In genomic region chr19:2543463-2544442, GRCh38 we compare ENCODE assay signal across 8 cellular contexts.
DNase-seq lines count a peak whose midpoint lies in the region; ATAC-seq, FAIRE-seq and TF ChIP-seq lines count a peak whose summit lies in the region.

No MANE protein-coding gene starts in this region.

- peak overlapping the region; percentile 68 for H3K4me2 ChIP-seq in hepatocyte

- peak overlapping the region; percentile 96 for H3K27ac ChIP-seq in hepatocyte
- H3K27ac ChIP-seq in rectal smooth muscle tissue (ENCODE audit: low read depth, low read length), result peak overlapping the region; percentile 95

- H3K4me3 ChIP-seq in astrocyte of the cerebellum (ENCODE audit: low read depth, low read length) (peak overlapping the region; percentile 16), hepatocyte (no peak overlapping the region), rectal smooth muscle tissue (ENCODE audit: low read length) (peak overlapping the region; percentile 48)

- in situ Hi-C loops in astrocyte of the cerebellum (cut with HindIII; ENCODE audit: low sequenced_read_pairs), result no loop called here

- H2AFZ ChIP-seq in hepatocyte, result no peak overlapping the region

- peak; percentile 30 for TF ChIP-seq CTCF in astrocyte of the cerebellum (IDR thresholded peaks at IDR 0.05; ENCODE audit: low read depth, low read length, missing control alignments)
- TF ChIP-seq CTCF in hepatocyte (IDR thresholded peaks at IDR 0.05; ENCODE audit: poor library complexity), result peak; percentile 48

- H3K4me1 ChIP-seq in hepatocyte (ENCODE audit: insufficient read depth) (peaks cover 57% of the 10 kb centered on the region), rectal smooth muscle tissue (ENCODE audit: control insufficient read depth, insufficient read depth, low read length) (peaks cover 30% of the 10 kb centered on the region)

- DNase-seq in NCI-H1105 treated with DMSO at 0.1 percent for 48 hours (lab: John Stamatoyannopoulos, UW), result peak; percentile 45
- peak; percentile 45 for DNase-seq in T-helper 22 cell (ENCODE audit: low read depth)
- peak; percentile 96 for DNase-seq in astrocyte of the cerebellum (ENCODE audit: low read depth)
- peak; percentile 98 for DNase-seq in hepatocyte (ENCODE audit: low spot score)
- DNase-seq in urothelium cell line (ENCODE audit: low spot score), result peak; percentile 78

- H3K36me3 ChIP-seq in hepatocyte (replicated peaks; ENCODE audit: insufficient read depth, low read depth) (no peaks in the 10 kb centered on the region), rectal smooth muscle tissue (ENCODE audit: control insufficient read depth, insufficient read depth, low read length) (no peaks in the 10 kb centered on the region)

- H3K9me3 ChIP-seq in hepatocyte (ENCODE audit: low read depth), result no peaks in the 10 kb centered on the region

- ATAC-seq in GM18907 (IDR thresholded peaks at IDR 0.05; ENCODE audit: unreplicated experiment), result no peak

- no peak overlapping the region for H3K9ac ChIP-seq in rectal smooth muscle tissue (ENCODE audit: low read length)

- H3K27me3 ChIP-seq in hepatocyte, result no peaks in the 10 kb centered on the region
- no peaks in the 10 kb centered on the region for H3K27me3 ChIP-seq in rectal smooth muscle tissue (ENCODE audit: control insufficient read depth, insufficient read depth, low read length)

- H4K20me1 ChIP-seq in hepatocyte (ENCODE audit: insufficient read depth, poor library complexity, severe bottlenecking), result no peaks in the 10 kb centered on the region

- WGBS in hepatocyte (ENCODE audit: low lambda C conversion rate, missing lambda C conversion rate), result 17% methylated on average over 36 of the region's 36 CpGs

- no peaks in the 10 kb centered on the region for H3K79me2 ChIP-seq in hepatocyte

- FAIRE-seq in G401.6 (lab: Jason Lieb, UNC) (peak; percentile 97), urothelium cell line (lab: Jason Lieb, UNC) (peak; percentile 56)

- no peaks in the 10 kb centered on the region for H3K9me2 ChIP-seq in hepatocyte (replicated peaks; ENCODE audit: insufficient read depth)

Comparison
In these comparisons a context has a peak if more than half of its experiments do, and no peak if none do; other contexts are left out.
1. DNase-seq: peak in every context shown above with its lines; median percentile 98 in hepatocyte; 96 in astrocyte of the cerebellum; 78 in urothelium cell line; 45 in NCI-H1105 treated with DMSO at 0.1 percent for 48 hours; 45 in T-helper 22 cell.